Comparison of ENCODE assay signal across 8 cellular contexts in genomic region chr12:8081228-8081920, GRCh38. TPM values are rescaled to one million over a fixed set of nuclear protein-coding genes. Genes with fewer than 3 reads are reported as not detected.
DNase-seq lines count a peak whose midpoint lies in the region; ATAC-seq, FAIRE-seq and TF ChIP-seq lines count a peak whose summit lies in the region.

No MANE protein-coding gene starts in this region.

- H3K27me3 Mint-ChIP-seq in activated T-cell treated with anti-CD3 and anti-CD28 coated beads, Interleukin-2, amount 50 U/mL, for 4 hours (ENCODE audit: low read depth) = no peaks in the 10 kb centered on the region

- peak overlapping the region; percentile 100 for H3K4me3 Mint-ChIP-seq in activated T-cell treated with anti-CD3 and anti-CD28 coated beads, Interleukin-2, amount 50 U/mL, for 4 hours

- peak overlapping the region; percentile 87 for H3K27ac ChIP-seq in KOPT-K1 (ENCODE audit: low read depth, low read length, poor library complexity, severe bottlenecking)
- H3K27ac ChIP-seq in foreskin keratinocyte = peak overlapping the region; percentile 81
- peak overlapping the region; percentile 89 to 92 for H3K27ac ChIP-seq in ovary

- no peak for TF ChIP-seq EP300 in ovary (IDR thresholded peaks at IDR 0.05)

- peaks cover 6% of the 10 kb centered on the region; the same call in 1 of the 2 replicates for H3K36me3 ChIP-seq in KOPT-K1 (ENCODE audit: insufficient read depth, low read length)
- no peaks in the 10 kb centered on the region for H3K36me3 ChIP-seq in ovary

- TF ChIP-seq POLR2A in GM12891 (IDR thresholded peaks at IDR 0.05; ENCODE audit: low read depth, low read length) (peak; percentile 30; the same call in 1 of the 2 replicates), ovary (IDR thresholded peaks at IDR 0.05) (no peak)

- no peaks in the 10 kb centered on the region for H3K9me3 ChIP-seq in KOPT-K1 (ENCODE audit: insufficient read depth, low read length, poor library complexity, severe bottlenecking)
- no peaks in the 10 kb centered on the region for H3K9me3 ChIP-seq in ovary

- ATAC-seq in activated T-cell treated with anti-CD3 and anti-CD28 coated beads, Interleukin-2, amount 50 U/mL, for 4 hours = no peak
- ATAC-seq in foreskin keratinocyte = no peak
- ATAC-seq in HG03565 (IDR thresholded peaks at IDR 0.05; ENCODE audit: unreplicated experiment) = no peak
- no peak for ATAC-seq in GM21619 (IDR thresholded peaks at IDR 0.05; ENCODE audit: unreplicated experiment)

- DNase-seq in GM12891 (ENCODE audit: insufficient read length, low spot score) = no peak
- peak; percentile 20 for DNase-seq in activated T-cell treated with anti-CD3 and anti-CD28 coated beads, Interleukin-2, amount 50 U/mL, for 4 hours
- DNase-seq in foreskin keratinocyte = no peak
- DNase-seq in ovary = peak in 1 of 5 donors; percentile 30
- DNase-seq in GM10266 (ENCODE audit: extremely low spot score) = no peak

- peaks cover 70% of the 10 kb centered on the region for H3K4me1 Mint-ChIP-seq in activated T-cell treated with anti-CD3 and anti-CD28 coated beads, Interleukin-2, amount 50 U/mL, for 4 hours (ENCODE audit: low read depth)

- WGBS in ovary, 3 donors = 0 to 2% (median 1%) methylated on average over 16 of the region's 16 CpGs

- FAIRE-seq in GM12891 (lab: Jason Lieb, UNC) = peak; percentile 71

- intact Hi-C loops in ovary (cut with DNase I) = no loop called here

- H3K4me1 ChIP-seq in foreskin keratinocyte = peaks cover 17% of the 10 kb centered on the region
- peaks cover 7% of the 10 kb centered on the region for H3K4me1 ChIP-seq in ovary (ENCODE audit: insufficient read depth)

- no peaks in the 10 kb centered on the region for H3K27me3 ChIP-seq in foreskin keratinocyte
- H3K27me3 ChIP-seq in ovary = no peaks in the 10 kb centered on the region

- H3K36me3 Mint-ChIP-seq in activated T-cell treated with anti-CD3 and anti-CD28 coated beads, Interleukin-2, amount 50 U/mL, for 4 hours (ENCODE audit: insufficient read depth) = peaks cover 7% of the 10 kb centered on the region

- no peak for TF ChIP-seq CTCF in foreskin keratinocyte (conservative IDR thresholded peaks at IDR 0.05)
- no peak for TF ChIP-seq CTCF in ovary (IDR thresholded peaks at IDR 0.05)
- no peak for TF ChIP-seq CTCF in GM10266 (IDR thresholded peaks at IDR 0.05; ENCODE audit: control insufficient read depth, insufficient read depth, low read depth, missing control alignments)

- H3K4me3 ChIP-seq in ovary = peak overlapping the region; percentile 96

- no peaks in the 10 kb centered on the region for H3K9me3 Mint-ChIP-seq in activated T-cell treated with anti-CD3 and anti-CD28 coated beads, Interleukin-2, amount 50 U/mL, for 4 hours

TF ChIP-seq in GM12891, 5 proteins besides CTCF, POLR2A, EP300 and RAD21:
- no peak for TF ChIP-seq POU2F2 (IDR thresholded peaks at IDR 0.05; ENCODE audit: low read depth, low read length)
- no peak for TF ChIP-seq PAX5 (IDR thresholded peaks at IDR 0.05; ENCODE audit: insufficient read depth, low read length, severe bottlenecking)
- TF ChIP-seq SPI1 (IDR thresholded peaks at IDR 0.05; ENCODE audit: low read depth, low read length) = no peak
- TF ChIP-seq POLR2AphosphoS5 (IDR thresholded peaks at IDR 0.05; ENCODE audit: low read depth, low read length) = no peak
- no peak for TF ChIP-seq TAF1 (IDR thresholded peaks at IDR 0.05; ENCODE audit: low read depth, low read length)

RNA-seq across cellular contexts. Expression of gene NECAP1, which starts 0.7 kb away (rescaled TPM):
- polyA plus RNA-seq in GM12891 (2012; ENCODE audit: low read depth, missing spikeins) = 15.6 TPM
- 10 to 100 TPM; 41.6 to 49.5 (median 42.0) TPM for total RNA-seq in activated T-cell treated with anti-CD3 and anti-CD28 coated beads, Interleukin-2, amount 50 U/mL, for 4 hours
- 22.8 and 23.1 TPM in 2 replicates for total RNA-seq in foreskin keratinocyte
- 11.2 and 12.5 TPM in 2 replicates for polyA plus RNA-seq in foreskin keratinocyte
- total RNA-seq in ovary = 10 to 100 TPM; 25.0 to 40.7 (median 36.5) TPM
- 10 to 100 TPM; 21.6 to 37.2 TPM for polyA plus RNA-seq in ovary

RNA-seq across cellular contexts. Expression of gene C3AR1, which starts 15.2 kb away (rescaled TPM):
- polyA plus RNA-seq in GM12891 (2012; ENCODE audit: low read depth, missing spikeins) = 0.26 TPM
- total RNA-seq in activated T-cell treated with anti-CD3 and anti-CD28 coated beads, Interleukin-2, amount 50 U/mL, for 4 hours = 1 to 10 TPM in 1 of 3 donors, under 1 TPM in 2; 0.49 to 1.5 (median 0.63) TPM
- total RNA-seq in foreskin keratinocyte (0.10 and 0.14 TPM in 2 replicates), ovary (10 to 100 TPM in 2 of 7 donors, 1 to 10 TPM in 5; 2.5 to 17.6 (median 5.6) TPM)
- polyA plus RNA-seq in foreskin keratinocyte (0.12 and 0.18 TPM in 2 replicates), ovary (10 to 100 TPM in 1 of 2 donors, 1 to 10 TPM in 1; 3.5 to 22.6 TPM)

RNA-seq across cellular contexts. Expression of gene CLEC4A, which starts 42.0 kb away (rescaled TPM):
- polyA plus RNA-seq in GM12891 (2012; ENCODE audit: low read depth, missing spikeins) = 5.3 TPM
- under 1 TPM in 2 of 3 donors, not detected in 1; 0.18 to 0.92 TPM for total RNA-seq in activated T-cell treated with anti-CD3 and anti-CD28 coated beads, Interleukin-2, amount 50 U/mL, for 4 hours
- total RNA-seq in foreskin keratinocyte (0.31 TPM in 1 of 2 replicates, not detected in the other), ovary (1 to 10 TPM in 5 of 7 donors, under 1 TPM in 1, not detected in 1; 0.96 to 3.6 (median 2.2) TPM)
- polyA plus RNA-seq in foreskin keratinocyte (0.34 TPM in 1 of 2 replicates, not detected in the other), ovary (1 to 10 TPM; 1.4 to 1.8 TPM)

RNA-seq across cellular contexts. Expression of gene FOXJ2, which starts 48.9 kb away (rescaled TPM):
- 3.7 TPM for polyA plus RNA-seq in GM12891 (2012; ENCODE audit: low read depth, missing spikeins)
- total RNA-seq in activated T-cell treated with anti-CD3 and anti-CD28 coated beads, Interleukin-2, amount 50 U/mL, for 4 hours = 10 to 100 TPM; 17.7 to 20.7 (median 19.0) TPM
- total RNA-seq in foreskin keratinocyte (9.7 and 10.0 TPM in 2 replicates), ovary (10 to 100 TPM; 10.5 to 30.8 (median 28.3) TPM)
- polyA plus RNA-seq in foreskin keratinocyte (3.9 and 4.9 TPM in 2 replicates), ovary (10 to 100 TPM; 16.8 to 32.1 TPM)
